9 cellular contexts compared by ENCODE assay signal in genomic region chr18:23231340-23232021, GRCh38.
DNase-seq lines count a peak whose midpoint lies in the region; ATAC-seq, FAIRE-seq and TF ChIP-seq lines count a peak whose summit lies in the region.
"Had no signal": no experiment of that assay in that cellular context is flagged by ENCODE, and none has a peak within 500 bp of the region (broad histone marks: within the 10 kb centered on the region; RNA-seq: fewer than 3 reads in every experiment).

No MANE protein-coding gene starts in this region.

- H3K27me3 ChIP-seq in astrocyte (ENCODE audit: insufficient read depth, low read length): no peaks in the 10 kb centered on the region
- no peaks in the 10 kb centered on the region for H3K27me3 ChIP-seq in BE2C

- intact Hi-C loops in left colon (cut with DNase I, micrococcal nuclease): no loop called here

- H3K27ac Mint-ChIP-seq in astrocyte (ENCODE audit: unreplicated experiment): peak overlapping the region; percentile 64

- H3K4me1 ChIP-seq in astrocyte (ENCODE audit: insufficient read depth, low read length): peaks cover 38% of the 10 kb centered on the region
- H3K4me1 ChIP-seq in BE2C: no peaks in the 10 kb centered on the region

- TF ChIP-seq CTCF in astrocyte (IDR thresholded peaks at IDR 0.05; ENCODE audit: insufficient read depth, low read depth, low read length) (no peak), BE2C (IDR thresholded peaks at IDR 0.05; ENCODE audit: low read depth, low read length) (no peak)

- H3K36me3 ChIP-seq in astrocyte (ENCODE audit: insufficient read depth, low read length) (no peaks in the 10 kb centered on the region), BE2C (no peaks in the 10 kb centered on the region)

- peak; percentile 83 for FAIRE-seq in astrocyte (lab: Jason Lieb, UNC)

- H3K27me3 Mint-ChIP-seq in astrocyte (ENCODE audit: low read depth, unreplicated experiment): no peaks in the 10 kb centered on the region

- ATAC-seq in GM19035 (IDR thresholded peaks at IDR 0.05; ENCODE audit: unreplicated experiment) (peak; percentile 83), HG03196 (IDR thresholded peaks at IDR 0.05; ENCODE audit: unreplicated experiment) (peak; percentile 75), left colon (peak; percentile 56)

- DNase-seq in T-helper 9 cell (peak; percentile 41), astrocyte (ENCODE audit: low read depth) (peak; percentile 92), left colon (peak; percentile 20 to 66), NCI-H187 treated with DMSO at 0.1 percent for 48 hours (lab: John Stamatoyannopoulos, UW) (no peak), BE2C (no peak)
- DNase-seq in stimulated activated CD8-positive, alpha-beta memory T cell treated with anti-CD3 and anti-CD28 coated beads, Interleukin-15, amount 100 ng/mL, for 48 hours (ENCODE audit: low read depth in 2 of 2): peak; percentile 62 to 67

- no peak overlapping the region for H3K4me3 ChIP-seq in astrocyte (ENCODE audit: insufficient read depth, low read depth, low read length)
- H3K4me3 ChIP-seq in BE2C (ENCODE audit: low read depth, low read length): no peak overlapping the region

- no peaks in the 10 kb centered on the region for H3K79me2 ChIP-seq in astrocyte (ENCODE audit: insufficient read depth, low read length)

- H2AFZ ChIP-seq in astrocyte (ENCODE audit: low read depth, low read length): no peak overlapping the region

- H3K9ac ChIP-seq in astrocyte (ENCODE audit: low read length): peak overlapping the region; percentile 0

- H4K20me1 ChIP-seq in astrocyte (ENCODE audit: insufficient read depth, low read length): no peaks in the 10 kb centered on the region

- H3K9me3 Mint-ChIP-seq in astrocyte (ENCODE audit: unreplicated experiment): peaks cover 2% of the 10 kb centered on the region
- H3K9me3 Mint-ChIP-seq: neural crest cell had no signal

- peak overlapping the region; percentile 34 for H3K4me2 ChIP-seq in astrocyte (ENCODE audit: low read length)

- peak overlapping the region; percentile 47 for H3K4me3 Mint-ChIP-seq in astrocyte (ENCODE audit: unreplicated experiment)
- H3K4me3 Mint-ChIP-seq: neural crest cell had no signal

- peaks cover 20% of the 10 kb centered on the region for H3K36me3 Mint-ChIP-seq in astrocyte (ENCODE audit: low read depth, unreplicated experiment)

- H3K9me3 ChIP-seq in astrocyte (ENCODE audit: insufficient read depth, low read depth, low read length): no peaks in the 10 kb centered on the region
- H3K9me3 ChIP-seq in BE2C: no peaks in the 10 kb centered on the region

- H3K4me1 Mint-ChIP-seq in astrocyte (ENCODE audit: low read depth, unreplicated experiment): peaks cover 38% of the 10 kb centered on the region

- peak overlapping the region; percentile 60 for H3K27ac ChIP-seq in astrocyte (ENCODE audit: low read depth, low read length)

Comparison
In these comparisons a context has a peak if more than half of its experiments do, and no peak if none do; other contexts are left out.
1. DNase-seq: peak in T-helper 9 cell (single experiment), astrocyte (single experiment), left colon (2 of 2) and stimulated activated CD8-positive, alpha-beta memory T cell treated with anti-CD3 and anti-CD28 coated beads, Interleukin-15, amount 100 ng/mL, for 48 hours (2 of 2); none in NCI-H187 treated with DMSO at 0.1 percent for 48 hours (single experiment) and BE2C (single experiment).
2. Peak in every context shown above with its lines, with median percentiles within 50 percentile points of each other: ATAC-seq.